15 cellular contexts compared by ENCODE assay signal in genomic region chr3:189908646-189909045, GRCh38.
DNase-seq lines count a peak whose midpoint lies in the region; ATAC-seq and TF ChIP-seq lines count a peak whose summit lies in the region.
"Had no signal": no experiment of that assay in that cellular context is flagged by ENCODE, and none has a peak within 500 bp of the region (broad histone marks: within the 10 kb centered on the region; RNA-seq: fewer than 3 reads in every experiment).

No MANE protein-coding gene starts in this region.

- CTCF ChIA-PET in PC-3 (lab: Charles Lee) (no interaction called here), GM10248 (lab: Yijun Ruan, JAX) (interaction anchor here (1.2 to 2.0 kb wide), 3 partner anchors 12 to 33 kb away, joined by 3 to 5 read pairs (median 3); no protein-coding TSS in a partner anchor)

- no peaks in the 10 kb centered on the region for H3K9me3 ChIP-seq in PC-3 (ENCODE audit: low read length)
- H3K9me3 ChIP-seq in gastroesophageal sphincter, result no peaks in the 10 kb centered on the region
- H3K9me3 ChIP-seq in lower lobe of right lung, result no peaks in the 10 kb centered on the region
- H3K9me3 ChIP-seq in mucosa of descending colon, result no peaks in the 10 kb centered on the region
- H3K9me3 ChIP-seq: right lobe of liver, suprapubic skin had no signal

- no TSS peak for BruUV-seq in PC-3 (replicated peaks; lab: Mats Ljungman, UMichigan)

- ATAC-seq in PC-3 (peak; percentile 85), gastroesophageal sphincter (no peak), lower lobe of right lung (no peak), mucosa of descending colon (no peak)
- ATAC-seq: activated T-cell treated with anti-CD3 and anti-CD28 coated beads, Interleukin-2, amount 50 U/mL, for 4 hours; right lobe of liver had no signal

- H3K4me3 ChIP-seq in PC-3 (ENCODE audit: low read length) (peak overlapping the region; percentile 13; the same call in 1 of the 2 replicates), epithelial cell of esophagus (ENCODE audit: low read length) (no peak overlapping the region), gastroesophageal sphincter (no peak overlapping the region), lower lobe of right lung (no peak overlapping the region), mucosa of descending colon (no peak overlapping the region)
- H3K4me3 ChIP-seq: right lobe of liver, suprapubic skin had no signal

- peak overlapping the region; percentile 19 for H2AFZ ChIP-seq in PC-3 (ENCODE audit: low read length)

- no peak for TF ChIP-seq EP300 in gastroesophageal sphincter (IDR thresholded peaks at IDR 0.05)

- no peaks in the 10 kb centered on the region for H3K36me3 ChIP-seq in PC-3 (ENCODE audit: low read depth, low read length)
- H3K36me3 ChIP-seq in gastroesophageal sphincter, result no peaks in the 10 kb centered on the region
- no peaks in the 10 kb centered on the region for H3K36me3 ChIP-seq in lower lobe of right lung
- no peaks in the 10 kb centered on the region for H3K36me3 ChIP-seq in mucosa of descending colon (ENCODE audit: low read depth)
- H3K36me3 ChIP-seq: right lobe of liver, suprapubic skin had no signal

- H3K79me2 ChIP-seq in PC-3 (ENCODE audit: low read length), result no peaks in the 10 kb centered on the region

- peak; percentile 92 for DNase-seq in ELR (ENCODE audit: low read depth)
- DNase-seq in PC-3, result peak; percentile 97
- peak; percentile 97 for DNase-seq in epithelial cell of esophagus (ENCODE audit: low read depth)
- DNase-seq in non-pigmented ciliary epithelial cell (ENCODE audit: low read depth), result peak; percentile 53
- no peak for DNase-seq in lower lobe of right lung
- DNase-seq in GM10248 (ENCODE audit: extremely low spot score), result no peak
- DNase-seq in mucosa of descending colon, result no peak
- DNase-seq: activated CD4-positive, CD25-positive, alpha-beta regulatory T cell treated with anti-CD3 and anti-CD28 coated beads, Interleukin-2, amount 50 U/mL, for 72 hours; activated T-cell treated with anti-CD3 and anti-CD28 coated beads, Interleukin-2, amount 50 U/mL, for 4 hours; COR-L47; NCI-H1436; NCI-H774; right lobe of liver had no signal

- no peaks in the 10 kb centered on the region for H4K20me1 ChIP-seq in PC-3 (ENCODE audit: low read length)

- H3K9ac ChIP-seq in PC-3 (ENCODE audit: low read length), result peak overlapping the region; percentile 63

- no peak for TF ChIP-seq POLR2A in gastroesophageal sphincter (IDR thresholded peaks at IDR 0.05)

- H3K4me1 ChIP-seq in PC-3 (ENCODE audit: insufficient read depth, low read length) (peaks cover 42% of the 10 kb centered on the region), gastroesophageal sphincter (no peaks in the 10 kb centered on the region), lower lobe of right lung (no peaks in the 10 kb centered on the region), mucosa of descending colon (ENCODE audit: low read depth) (no peaks in the 10 kb centered on the region)
- H3K4me1 ChIP-seq: right lobe of liver had no signal

- peaks cover 6% of the 10 kb centered on the region for H3F3A ChIP-seq in PC-3 (ENCODE audit: low read length, unreplicated experiment)

- H3K9me2 ChIP-seq in PC-3 (replicated peaks; ENCODE audit: low read length), result no peaks in the 10 kb centered on the region; the same call in 1 of the 2 replicates

- intact Hi-C loops in PC-3 (cut with micrococcal nuclease), result loop anchor here (2.0 to 5.0 kb wide), 3 partner anchors 39 to 88 kb away; no protein-coding TSS in a partner anchor
- intact Hi-C loops in lower lobe of right lung (cut with DNase I), result no loop called here
- intact Hi-C loops in mucosa of descending colon (cut with DNase I, micrococcal nuclease), result no loop called here

- POLR2A ChIA-PET in PC-3 (lab: Charles Lee; ENCODE audit: unreplicated experiment) (interaction anchor here (0.6 to 1.0 kb wide), 4 partner anchors 67 to 604 kb away, joined by 3 to 5 read pairs (median 4); no protein-coding TSS in a partner anchor), GM10248 (lab: Yijun Ruan, JAX) (no interaction called here)

- no peaks in the 10 kb centered on the region for H3K27me3 ChIP-seq in PC-3 (ENCODE audit: low read length)
- H3K27me3 ChIP-seq in gastroesophageal sphincter, result no peaks in the 10 kb centered on the region
- H3K27me3 ChIP-seq in lower lobe of right lung (ENCODE audit: low read depth), result no peaks in the 10 kb centered on the region
- H3K27me3 ChIP-seq: right lobe of liver, suprapubic skin had no signal

- TF ChIP-seq CTCF in PC-3 (conservative IDR thresholded peaks at IDR 0.05; ENCODE audit: low read depth, low read length), result no peak
- no peak for TF ChIP-seq CTCF in epithelial cell of esophagus (IDR thresholded peaks at IDR 0.05; ENCODE audit: insufficient read depth, low read depth, low read length, missing control alignments)
- TF ChIP-seq CTCF in gastroesophageal sphincter (IDR thresholded peaks at IDR 0.05), result no peak
- no peak for TF ChIP-seq CTCF in lower lobe of right lung (IDR thresholded peaks at IDR 0.05)
- no peak for TF ChIP-seq CTCF in GM10248 (IDR thresholded peaks at IDR 0.05; ENCODE audit: control extremely low read depth, extremely low read depth, low read depth, missing control alignments)
- TF ChIP-seq CTCF in mucosa of descending colon (IDR thresholded peaks at IDR 0.05), result no peak

- H3K27ac ChIP-seq in PC-3 (ENCODE audit: low read length) (peak overlapping the region; percentile 90), gastroesophageal sphincter (no peak overlapping the region), lower lobe of right lung (no peak overlapping the region)
- H3K27ac ChIP-seq: right lobe of liver, suprapubic skin had no signal

- peak overlapping the region; percentile 73 for H3K4me2 ChIP-seq in PC-3 (ENCODE audit: low read length)

Comparison
In these comparisons a context has a peak if more than half of its experiments do, and no peak if none do; other contexts are left out.
1. DNase-seq: peak in ELR (single experiment), PC-3 (single experiment), epithelial cell of esophagus (single experiment) and non-pigmented ciliary epithelial cell (single experiment); none in lower lobe of right lung (single experiment), GM10248 (single experiment) and mucosa of descending colon (0 of 3).